ENCODE assay signal across 9 cellular contexts in genomic region chr16:11497851-11498289, GRCh38.
DNase-seq lines count a peak whose midpoint lies in the region; ATAC-seq and TF ChIP-seq lines count a peak whose summit lies in the region.
"Had no signal": no experiment of that assay in that cellular context is flagged by ENCODE, and none has a peak within 500 bp of the region (broad histone marks: within the 10 kb centered on the region; RNA-seq: fewer than 3 reads in every experiment).

No MANE protein-coding gene starts in this region.

- peak overlapping the region; percentile 79 for H2BK5ac ChIP-seq in IMR-90 (ENCODE audit: low read depth, low read length, poor library complexity, severe bottlenecking)

- H2AK5ac ChIP-seq in IMR-90 (ENCODE audit: low read depth, low read length), result no peak overlapping the region

- no TSS peak for BruUV-seq in IMR-90 (replicated peaks; lab: Mats Ljungman, UMichigan)

- dilution Hi-C loops in IMR-90 (cut with HindIII; ENCODE audit: low sequenced_read_pairs, unreplicated experiment), result no loop called here

- CTCF ChIA-PET in IMR-90 (lab: Yijun Ruan, JAX), result no interaction called here
- CTCF ChIA-PET in CD4-positive, alpha-beta memory T cell (lab: Charles Lee; ENCODE audit: partially characterized antibody), result interaction anchor here (0.6 to 1.5 kb wide), 2 partner anchors 101 to 145 kb away, joined by 3 read pairs; no protein-coding TSS in a partner anchor

- H2BK15ac ChIP-seq in IMR-90 (ENCODE audit: low read depth, low read length), result peak overlapping the region; percentile 93; the same call in 2 of the 3 replicates

- no peaks in the 10 kb centered on the region for H3K36me3 Mint-ChIP-seq in CD4-positive, alpha-beta memory T cell

- H3K27me3 Mint-ChIP-seq in CD4-positive, alpha-beta memory T cell, result no peaks in the 10 kb centered on the region
- H3K27me3 Mint-ChIP-seq: central memory CD8-positive, alpha-beta T cell had no signal

- no peaks in the 10 kb centered on the region for H3K9me3 ChIP-seq in IMR-90 (ENCODE audit: control insufficient read depth, insufficient read depth, low read length)
- no peaks in the 10 kb centered on the region for H3K9me3 ChIP-seq in breast epithelium
- H3K9me3 ChIP-seq in CD4-positive, alpha-beta memory T cell (ENCODE audit: control insufficient read depth in 1 of 2, low read length in 2 of 2), result no peaks in the 10 kb centered on the region

- H3K4me1 Mint-ChIP-seq in CD4-positive, alpha-beta memory T cell, result peaks cover 5 to 28% (median 10%) of the 10 kb centered on the region in 4 donors

- H3K79me1 ChIP-seq in IMR-90 (ENCODE audit: low read depth in 1 of 2, low read length in 2 of 2), result peaks cover 0 to 3% of the 10 kb centered on the region in 2 experiments; a peak in 1 of 4 replicates

- no CpG with 5 or more reads among the region's 5 CpGs for WGBS in IMR-90 (ENCODE audit: extremely low coverage in 2 of 2, insufficient read length in 1 of 2), 2 experiments

- peak overlapping the region; percentile 20; the same call in 1 of the 2 replicates for H3K9ac ChIP-seq in IMR-90 (ENCODE audit: low read depth, low read length)

- peak overlapping the region; percentile 47 for H4K5ac ChIP-seq in IMR-90 (ENCODE audit: low read depth, low read length)

- H3K9me3 Mint-ChIP-seq in CD4-positive, alpha-beta memory T cell, result no peaks in the 10 kb centered on the region
- H3K9me3 Mint-ChIP-seq: central memory CD8-positive, alpha-beta T cell had no signal

- TF ChIP-seq RAD21 in IMR-90 (IDR thresholded peaks at IDR 0.05; ENCODE audit: low read length), result no peak

- H3K23ac ChIP-seq in IMR-90 (ENCODE audit: low read depth, low read length), result no peak overlapping the region

- peak overlapping the region; percentile 83 for H3K4ac ChIP-seq in IMR-90 (ENCODE audit: low read depth, low read length)

- H4K91ac ChIP-seq in IMR-90 (ENCODE audit: insufficient read depth, low read depth, low read length), result peak overlapping the region; percentile 86

- H3K14ac ChIP-seq in IMR-90 (replicated peaks; ENCODE audit: low read depth, low read length), result peak overlapping the region; percentile 58; the same call in 1 of the 2 replicates

- intact Hi-C loops in IMR-90 (cut with micrococcal nuclease) (no loop called here), breast epithelium (cut with DNase I; ENCODE audit: low total_unique reads) (no loop called here)
- intact Hi-C loops in CD4-positive, alpha-beta memory T cell (cut with micrococcal nuclease), result no loop called here

- TF ChIP-seq CTCF in IMR-90 (conservative IDR thresholded peaks at IDR 0.05; ENCODE audit: low read depth, low read length), result no peak
- TF ChIP-seq CTCF in breast epithelium (IDR thresholded peaks at IDR 0.05), result no peak

- H3K4me2 ChIP-seq in IMR-90 (ENCODE audit: low read depth, low read length), result no peak overlapping the region

- peak overlapping the region; percentile 87; the same call in 1 of the 2 replicates for H2BK120ac ChIP-seq in IMR-90 (ENCODE audit: low read depth, low read length)

- peak overlapping the region; percentile 88 for H3K27ac ChIP-seq in IMR-90 (ENCODE audit: insufficient read depth, low read length)
- H3K27ac ChIP-seq in breast epithelium, result peak overlapping the region; percentile 49 to 86
- H3K27ac ChIP-seq in CD4-positive, alpha-beta memory T cell (ENCODE audit: low read depth, low read length), result no peak overlapping the region

- H2AK9ac ChIP-seq in IMR-90 (replicated peaks; ENCODE audit: low read depth, low read length, poor library complexity), result no peak overlapping the region

- peak overlapping the region; percentile 52; the same call in 1 of the 2 replicates for H3K18ac ChIP-seq in IMR-90 (ENCODE audit: low read depth, low read length)

- H3K27ac Mint-ChIP-seq in CD4-positive, alpha-beta memory T cell, result peak overlapping the region in 1 of 7 donors; percentile 75

- no peaks in the 10 kb centered on the region for H4K20me1 ChIP-seq in IMR-90 (ENCODE audit: insufficient read depth, low read length)

- ATAC-seq in IMR-90 (ENCODE audit: low read depth) (no peak; the same call in 1 of the 2 replicates), HG02759 (IDR thresholded peaks at IDR 0.05; ENCODE audit: unreplicated experiment) (no peak)

- no peak overlapping the region for H3K56ac ChIP-seq in IMR-90 (ENCODE audit: extremely low read depth, insufficient read depth, low read length)

- H3K36me3 ChIP-seq in IMR-90 (ENCODE audit: control insufficient read depth, insufficient read depth, low read length) (no peaks in the 10 kb centered on the region), breast epithelium (no peaks in the 10 kb centered on the region)
- H3K36me3 ChIP-seq in CD4-positive, alpha-beta memory T cell (ENCODE audit: insufficient read depth, low read length), result no peaks in the 10 kb centered on the region

- TF ChIP-seq POLR2A in IMR-90 (IDR thresholded peaks at IDR 0.05; ENCODE audit: low read depth, low read length), result no peak
- no peak for TF ChIP-seq POLR2A in breast epithelium (IDR thresholded peaks at IDR 0.05)

- peak; percentile 32 for DNase-seq in ACHN
- DNase-seq in IMR-90, result peak; percentile 39
- DNase-seq in breast epithelium (ENCODE audit: low spot score in 2 of 2), result no peak
- peak; percentile 47 for DNase-seq in myocyte (ENCODE audit: low read depth)
- no peak for DNase-seq in CD4-positive, alpha-beta memory T cell
- no peak for DNase-seq in NCI-H524 (lab: John Stamatoyannopoulos, UW)
- no peak for DNase-seq in NCI-H526 (lab: John Stamatoyannopoulos, UW)

- in situ Hi-C loops in ACHN (cut with HindIII; ENCODE audit: low pct_ligation_motif_present, low pct_unique_long_range_greater_than_20kb, low sequenced_read_pairs) (no loop called here), IMR-90 (cut with MboI; ENCODE audit: low sequenced_read_pairs) (no loop called here)

- H2BK20ac ChIP-seq in IMR-90 (ENCODE audit: low read depth, low read length), result peak overlapping the region; percentile 80

- H3K4me1 ChIP-seq in IMR-90 (ENCODE audit: control insufficient read depth, insufficient read depth, low read length) (peaks cover 18% of the 10 kb centered on the region), breast epithelium (peaks cover 0 to 9% of the 10 kb centered on the region in 2 donors)
- peaks cover 3% of the 10 kb centered on the region for H3K4me1 ChIP-seq in CD4-positive, alpha-beta memory T cell (ENCODE audit: insufficient read depth, low read length)

- no peak overlapping the region for H3K4me3 ChIP-seq in IMR-90 (ENCODE audit: insufficient read depth, low read depth, low read length)
- H3K4me3 ChIP-seq in breast epithelium, result no peak overlapping the region
- no peak overlapping the region for H3K4me3 ChIP-seq in CD4-positive, alpha-beta memory T cell (ENCODE audit: low read length in 2 of 2)

- no peak overlapping the region for H3K4me3 Mint-ChIP-seq in CD4-positive, alpha-beta memory T cell
- H3K4me3 Mint-ChIP-seq: central memory CD8-positive, alpha-beta T cell had no signal

- POLR2A ChIA-PET in IMR-90 (lab: Charles Lee; ENCODE audit: unreplicated experiment), result interaction anchor here (0.7 kb wide), 1 partner anchor 16 kb away, joined by 3 read pairs; no protein-coding TSS in a partner anchor
- POLR2A ChIA-PET in CD4-positive, alpha-beta memory T cell (lab: Charles Lee; ENCODE audit: partially characterized antibody), result no interaction called here

- H3K9me1 ChIP-seq in IMR-90 (ENCODE audit: insufficient read depth, low read length), result peaks cover 14% of the 10 kb centered on the region

- H2AFZ ChIP-seq in IMR-90 (replicated peaks; ENCODE audit: low read length, poor library complexity), result peak overlapping the region; percentile 71

- H3K27me3 ChIP-seq in IMR-90 (ENCODE audit: control insufficient read depth, insufficient read depth, low read length), result no peaks in the 10 kb centered on the region; the same call in 1 of the 2 replicates
- H3K27me3 ChIP-seq in breast epithelium, result no peaks in the 10 kb centered on the region
- no peaks in the 10 kb centered on the region for H3K27me3 ChIP-seq in CD4-positive, alpha-beta memory T cell (ENCODE audit: insufficient read depth, low read length)

- peak overlapping the region; percentile 32 to 77; a peak in 3 of 4 replicates for H4K8ac ChIP-seq in IMR-90 (ENCODE audit: low read depth in 2 of 2, low read length in 2 of 2)

TF ChIP-seq in IMR-90, 13 proteins besides CTCF, POLR2A, EP300 and RAD21:
- TF ChIP-seq BHLHE40 (IDR thresholded peaks at IDR 0.05; ENCODE audit: low read depth, low read length), result no peak
- TF ChIP-seq RFX5 (IDR thresholded peaks at IDR 0.05; ENCODE audit: low read depth, low read length), result no peak
- no peak for TF ChIP-seq MAFK (IDR thresholded peaks at IDR 0.05; ENCODE audit: low read depth, low read length)
- TF ChIP-seq MXI1 (IDR thresholded peaks at IDR 0.05; ENCODE audit: borderline replicate concordance, low read depth, low read length), result no peak
- no peak for TF ChIP-seq SMC3 (IDR thresholded peaks at IDR 0.05; ENCODE audit: low read depth, low read length)
- no peak for TF ChIP-seq RCOR1 (IDR thresholded peaks at IDR 0.05; ENCODE audit: insufficient replicate concordance, low read length)
- TF ChIP-seq ELK1 (IDR thresholded peaks at IDR 0.05; ENCODE audit: borderline replicate concordance, low read depth, low read length), result no peak
- TF ChIP-seq CEBPB (IDR thresholded peaks at IDR 0.05; ENCODE audit: low read depth, low read length), result no peak
- TF ChIP-seq USF2 (IDR thresholded peaks at IDR 0.05; ENCODE audit: low read depth, low read length), result no peak
- TF ChIP-seq CHD1 (IDR thresholded peaks at IDR 0.05; ENCODE audit: low read depth, low read length), result no peak
- TF ChIP-seq NFE2L2 (IDR thresholded peaks at IDR 0.05; ENCODE audit: low read depth, low read length), result no peak
- TF ChIP-seq MAZ (IDR thresholded peaks at IDR 0.05; ENCODE audit: borderline replicate concordance, low read depth, low read length), result no peak
- no peak for TF ChIP-seq FOS (IDR thresholded peaks at IDR 0.05; ENCODE audit: low read depth, low read length)

Comparison
In these comparisons a context has a peak if more than half of its experiments do, and no peak if none do; other contexts are left out.
1. DNase-seq: peak in ACHN (single experiment), IMR-90 (single experiment) and myocyte (single experiment); none in breast epithelium (0 of 2), CD4-positive, alpha-beta memory T cell (0 of 5), NCI-H524 (0 of 2) and NCI-H526 (0 of 2).